Comparison of ENCODE assay signal across 8 cellular contexts in the genomic region with DNA sequence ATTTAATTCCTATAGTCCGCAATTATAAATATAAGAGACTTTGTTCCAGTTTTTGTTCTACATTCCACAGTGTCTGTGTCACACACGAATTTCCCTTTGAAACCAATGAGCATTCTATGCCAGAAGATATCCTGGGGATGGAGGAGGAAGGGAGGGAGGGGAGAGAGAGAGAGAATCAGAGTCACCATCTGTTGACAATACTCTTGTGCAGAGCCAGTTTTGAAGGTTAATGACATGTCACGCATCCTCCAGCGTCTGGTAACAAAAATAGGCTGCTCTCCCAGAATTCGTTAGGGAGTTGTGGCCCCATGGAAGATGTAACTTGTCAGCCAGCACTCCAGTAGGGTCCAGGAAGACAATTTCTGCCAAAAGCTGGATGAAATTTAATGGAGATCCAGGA.
DNase-seq lines count a peak whose midpoint lies in the region; ATAC-seq, FAIRE-seq and TF ChIP-seq lines count a peak whose summit lies in the region.

No MANE protein-coding gene starts in this region.

- no peak for FAIRE-seq in kidney (lab: Jason Lieb, UNC)

- H2AFZ ChIP-seq in SK-N-SH (ENCODE audit: low read depth), result 0 out of 2 replicates have a peak overlapping the region, but pooled peaks have one; percentile 36

- H3K79me2 ChIP-seq in SK-N-SH (ENCODE audit: insufficient read depth), result no peaks in the 10 kb centered on the region

- TF ChIP-seq EP300 in Ishikawa (IDR thresholded peaks at IDR 0.05; ENCODE audit: borderline replicate concordance) (peak; percentile 37; the same call in 1 of the 2 replicates), SK-N-SH (IDR thresholded peaks at IDR 0.05; ENCODE audit: borderline replicate concordance in 1 of 2, low read depth in 1 of 2, low read length in 1 of 2) (peak; percentile 48 to 77)

- CTCF ChIA-PET in SK-N-SH (lab: Yijun Ruan, JAX), result interaction anchor here (1.3 kb wide), 2 partner anchors 23 to 287 kb away, joined by 3 to 4 read pairs; no protein-coding TSS in a partner anchor

- H3K27me3 ChIP-seq in SK-N-SH (ENCODE audit: insufficient read depth), result no peaks in the 10 kb centered on the region
- no peaks in the 10 kb centered on the region for H3K27me3 ChIP-seq in thyroid gland

- TF ChIP-seq POLR2A in thyroid gland (IDR thresholded peaks at IDR 0.05), result no peak

- no peak for TF ChIP-seq CTCF in SK-N-SH (IDR thresholded peaks at IDR 0.05)
- no peak for TF ChIP-seq CTCF in thyroid gland (IDR thresholded peaks at IDR 0.05)
- TF ChIP-seq CTCF in kidney (IDR thresholded peaks at IDR 0.05; ENCODE audit: borderline replicate concordance, extremely low read depth, insufficient read depth), result no peak

- H3K36me3 ChIP-seq in SK-N-SH (replicated peaks in 1 of 2; ENCODE audit: control insufficient read depth in 1 of 2, insufficient read depth in 2 of 2, low read length in 1 of 2), result no peaks in the 10 kb centered on the region
- no peaks in the 10 kb centered on the region for H3K36me3 ChIP-seq in thyroid gland
- H3K36me3 ChIP-seq in kidney (ENCODE audit: control insufficient read depth in 1 of 2, insufficient read depth in 2 of 2, low read length in 2 of 2), result no peaks in the 10 kb centered on the region

- peak overlapping the region; percentile 72 to 80 for H3K27ac ChIP-seq in SK-N-SH (ENCODE audit: low read depth in 2 of 2, low read length in 1 of 2)
- H3K27ac ChIP-seq in thyroid gland, result peak overlapping the region; percentile 77 to 86 (median 82)
- H3K27ac ChIP-seq in kidney (ENCODE audit: low read depth in 2 of 2, low read length in 2 of 2), result no peak overlapping the region

- no peak overlapping the region for H3K4me3 ChIP-seq in SK-N-SH (ENCODE audit: low read depth in 2 of 2, low read length in 1 of 2)
- H3K4me3 ChIP-seq in thyroid gland (replicated peaks in 1 of 3), result no peak overlapping the region
- H3K4me3 ChIP-seq in kidney (ENCODE audit: low read length in 2 of 2), result no peak overlapping the region

- WGBS in SK-N-SH (ENCODE audit: low lambda C conversion rate), result under 1% methylated on average over 5 of the region's 5 CpGs
- WGBS in thyroid gland, 2 donors, result 27 to 28% methylated on average over 5 of the region's 5 CpGs

- H4K20me1 ChIP-seq in SK-N-SH (ENCODE audit: insufficient read depth), result no peaks in the 10 kb centered on the region

- POLR2A ChIA-PET in SK-N-SH (lab: Yijun Ruan, JAX), result no interaction called here

- H3K9me2 ChIP-seq in SK-N-SH, result no peaks in the 10 kb centered on the region

- TF ChIP-seq RAD21 in Ishikawa (IDR thresholded peaks at IDR 0.05; ENCODE audit: low read depth) (no peak), SK-N-SH (IDR thresholded peaks at IDR 0.05; ENCODE audit: low read length) (peak; percentile 18; the same call in 1 of the 2 replicates)

- ATAC-seq in left cardiac atrium, result peak; percentile 90 to 91
- no peak for ATAC-seq in HG03378 (IDR thresholded peaks at IDR 0.05; ENCODE audit: unreplicated experiment)

- peaks cover 37% of the 10 kb centered on the region for H3F3A ChIP-seq in SK-N-SH (replicated peaks; ENCODE audit: insufficient read depth)

- intact Hi-C loops in left cardiac atrium (cut with DNase I) (loop anchor here in 1 of 2 donors (10.0 kb wide), 2 partner anchors 170 to 180 kb away; no protein-coding TSS in a partner anchor), thyroid gland (cut with DNase I) (loop anchor here (10.0 kb wide), 1 partner anchor 300 kb away; no protein-coding TSS in a partner anchor), kidney (cut with DNase I) (no loop called here)

- peak overlapping the region; percentile 16; the same call in 1 of the 2 replicates for H3K9ac ChIP-seq in SK-N-SH
- no peak overlapping the region for H3K9ac ChIP-seq in kidney (ENCODE audit: low read length in 2 of 2)

- H3K9me3 ChIP-seq in SK-N-SH (no peaks in the 10 kb centered on the region), thyroid gland (no peaks in the 10 kb centered on the region), kidney (ENCODE audit: control insufficient read depth in 1 of 2, low read length in 2 of 2) (no peaks in the 10 kb centered on the region)

- H3K4me1 ChIP-seq in SK-N-SH (ENCODE audit: control insufficient read depth in 1 of 2, insufficient read depth in 2 of 2, low read depth in 1 of 2, low read length in 1 of 2) (peaks cover 24 to 52% of the 10 kb centered on the region in 2 experiments), thyroid gland (peaks cover 54 to 68% of the 10 kb centered on the region in 2 donors), kidney (ENCODE audit: control insufficient read depth in 1 of 2, insufficient read depth in 1 of 2, low read depth in 1 of 2, low read length in 2 of 2) (peaks cover 10 to 11% of the 10 kb centered on the region in 2 donors)

- H3K4me2 ChIP-seq in SK-N-SH, result peak overlapping the region; percentile 58

- DNase-seq in SK-N-SH, result peak; percentile 37
- no peak for DNase-seq in left cardiac atrium
- peak; percentile 22 to 35 for DNase-seq in thyroid gland
- DNase-seq in activated CD4-positive, alpha-beta T cell treated with anti-CD3 and anti-CD28 coated beads for 4 hours, result no peak
- no peak for DNase-seq in kidney
- DNase-seq in NCI-H128 (lab: John Stamatoyannopoulos, UW; ENCODE audit: unreplicated experiment), result no peak

TF ChIP-seq in Ishikawa, 13 proteins besides CTCF, POLR2A, EP300 and RAD21:
- TF ChIP-seq TCF12 (IDR thresholded peaks at IDR 0.05; ENCODE audit: low read depth) (0 out of 2 replicates have a peak, but pooled peaks have one; percentile 40), NFIC (IDR thresholded peaks at IDR 0.05) (peak; percentile 34; the same call in 1 of the 2 replicates), FOXM1 (IDR thresholded peaks at IDR 0.05; ENCODE audit: borderline replicate concordance, low read depth) (no peak), TEAD4 (IDR thresholded peaks at IDR 0.05) (peak; percentile 43; the same call in 1 of the 2 replicates)
- TF ChIP-seq, protein P1, sequence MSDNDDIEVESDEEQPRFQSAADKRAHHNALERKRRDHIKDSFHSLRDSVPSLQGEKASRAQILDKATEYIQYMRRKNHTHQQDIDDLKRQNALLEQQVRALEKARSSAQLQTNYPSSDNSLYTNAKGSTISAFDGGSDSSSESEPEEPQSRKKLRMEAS (IDR thresholded peaks at IDR 0.05), result no peak

TF ChIP-seq in SK-N-SH, 30 proteins besides CTCF, POLR2A, EP300 and RAD21 (continues in another document):
- TF ChIP-seq, protein P2, sequence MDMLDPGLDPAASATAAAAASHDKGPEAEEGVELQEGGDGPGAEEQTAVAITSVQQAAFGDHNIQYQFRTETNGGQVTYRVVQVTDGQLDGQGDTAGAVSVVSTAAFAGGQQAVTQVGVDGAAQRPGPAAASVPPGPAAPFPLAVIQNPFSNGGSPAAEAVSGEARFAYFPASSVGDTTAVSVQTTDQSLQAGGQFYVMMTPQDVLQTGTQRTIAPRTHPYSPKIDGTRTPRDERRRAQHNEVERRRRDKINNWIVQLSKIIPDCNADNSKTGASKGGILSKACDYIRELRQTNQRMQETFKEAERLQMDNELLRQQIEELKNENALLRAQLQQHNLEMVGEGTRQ (IDR thresholded peaks at IDR 0.05; ENCODE audit: borderline replicate concordance, low read depth, low read length), result no peak
- TF ChIP-seq GABPA (IDR thresholded peaks at IDR 0.05; ENCODE audit: low read depth), result no peak
- TF ChIP-seq, protein P3, sequence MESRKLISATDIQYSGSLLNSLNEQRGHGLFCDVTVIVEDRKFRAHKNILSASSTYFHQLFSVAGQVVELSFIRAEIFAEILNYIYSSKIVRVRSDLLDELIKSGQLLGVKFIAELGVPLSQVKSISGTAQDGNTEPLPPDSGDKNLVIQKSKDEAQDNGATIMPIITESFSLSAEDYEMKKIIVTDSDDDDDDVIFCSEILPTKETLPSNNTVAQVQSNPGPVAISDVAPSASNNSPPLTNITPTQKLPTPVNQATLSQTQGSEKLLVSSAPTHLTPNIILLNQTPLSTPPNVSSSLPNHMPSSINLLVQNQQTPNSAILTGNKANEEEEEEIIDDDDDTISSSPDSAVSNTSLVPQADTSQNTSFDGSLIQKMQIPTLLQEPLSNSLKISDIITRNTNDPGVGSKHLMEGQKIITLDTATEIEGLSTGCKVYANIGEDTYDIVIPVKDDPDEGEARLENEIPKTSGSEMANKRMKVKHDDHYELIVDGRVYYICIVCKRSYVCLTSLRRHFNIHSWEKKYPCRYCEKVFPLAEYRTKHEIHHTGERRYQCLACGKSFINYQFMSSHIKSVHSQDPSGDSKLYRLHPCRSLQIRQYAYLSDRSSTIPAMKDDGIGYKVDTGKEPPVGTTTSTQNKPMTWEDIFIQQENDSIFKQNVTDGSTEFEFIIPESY (IDR thresholded peaks at IDR 0.05; ENCODE audit: borderline replicate concordance, low read depth), result no peak
- no peak for TF ChIP-seq NRF1 (IDR thresholded peaks at IDR 0.05; ENCODE audit: low read depth, low read length)
- no peak for TF ChIP-seq FOXJ3 (CRISPR knock-in tag; IDR thresholded peaks at IDR 0.05)
- TF ChIP-seq SIN3A (IDR thresholded peaks at IDR 0.05; ENCODE audit: borderline replicate concordance, low read depth, low read length), result 0 out of 2 replicates have a peak, but pooled peaks have one; percentile 32
- no peak; the same call in 1 of the 2 replicates for TF ChIP-seq TAF1 (IDR thresholded peaks at IDR 0.05; ENCODE audit: borderline replicate concordance, low read depth, low read length)
- peak; percentile 58; the same call in 1 of the 2 replicates for TF ChIP-seq TEAD4 (IDR thresholded peaks at IDR 0.05; ENCODE audit: borderline replicate concordance, insufficient read depth)

Comparison
In these comparisons a context has a peak if more than half of its experiments do, and no peak if none do; other contexts are left out.
1. DNase-seq: peak in SK-N-SH (single experiment) and thyroid gland (2 of 2); none in left cardiac atrium (single experiment), activated CD4-positive, alpha-beta T cell treated with anti-CD3 and anti-CD28 coated beads for 4 hours (0 of 2), kidney (single experiment) and NCI-H128 (single experiment).
2. H3K27ac ChIP-seq: peak in SK-N-SH (2 of 2) and thyroid gland (3 of 3); none in kidney (0 of 2).